ENCODE assay signal across 29 cellular contexts in genomic region chr12:117101953-117102833, GRCh38. TPM values are rescaled to one million over a fixed set of nuclear protein-coding genes. Genes with fewer than 3 reads are reported as not detected.
DNase-seq lines count a peak whose midpoint lies in the region; ATAC-seq, FAIRE-seq and TF ChIP-seq lines count a peak whose summit lies in the region.
"Had no signal": no experiment of that assay in that cellular context is flagged by ENCODE, and none has a peak within 500 bp of the region (broad histone marks: within the 10 kb centered on the region; RNA-seq: fewer than 3 reads in every experiment).

No MANE protein-coding gene starts in this region.

- POLR2A ChIA-PET in H1 (lab: Charles Lee; ENCODE audit: partially characterized antibody), result interaction anchor here (0.8 to 1.8 kb wide), 4 partner anchors 9 to 71 kb away, joined by 4 to 6 read pairs (median 4); no protein-coding TSS in a partner anchor

- no peak for TF ChIP-seq EP300 in H1 (IDR thresholded peaks at IDR 0.05; ENCODE audit: borderline replicate concordance in 1 of 2, low read depth in 2 of 2, low read length in 2 of 2)
- TF ChIP-seq EP300 in stomach (IDR thresholded peaks at IDR 0.05), result no peak

- DNase-seq in activated naive CD4-positive, alpha-beta T cell treated with anti-CD3 and anti-CD28 coated beads, Interleukin-2, amount 10 ng/mL, durations not matched to agents 7 days and 5 days, result peak; percentile 18
- no peak for DNase-seq in activated naive CD4-positive, alpha-beta T cell treated with anti-CD3 and anti-CD28 coated beads, Interleukin-2, amount 50 U/mL, for 72 hours (ENCODE audit: low spot score in 2 of 2)
- DNase-seq in NCI-H1694 treated with DMSO at 0.1 percent for 48 hours (lab: John Stamatoyannopoulos, UW) (peak; percentile 27), H1 (ENCODE audit: low read depth in 1 of 2, low spot score in 2 of 2) (no peak), upper lobe of right lung (peak; percentile 32), H54 (ENCODE audit: insufficient read length, low spot score) (no peak), stomach (no peak)
- DNase-seq: activated CD4-positive, alpha-beta T cell treated with anti-CD3 and anti-CD28 coated beads, Interleukin-2, amount 50 U/mL, for 1 hour; cortex of kidney; esophagus squamous epithelium; GDM1; hypothalamus; left lung; naive thymus-derived CD8-positive, alpha-beta T cell; NCI-H2029; SK-N-SH; stimulated activated CD4-positive, alpha-beta T cell treated with anti-CD3 and anti-CD28 coated beads, Interleukin-4, amount 100 ng/mL, for 4 hours; stimulated activated naive CD4-positive, alpha-beta T cell; T-helper 2 cell; testis; uterus had no signal

- H2BK15ac ChIP-seq in H1 (ENCODE audit: low read length), result peak overlapping the region; percentile 72; the same call in 1 of the 2 replicates

- CTCF ChIA-PET in activated naive CD4-positive, alpha-beta T cell treated with anti-CD3 and anti-CD28 coated beads, Interleukin-2, amount 10 ng/mL, durations not matched to agents 7 days and 5 days (lab: Charles Lee), result interaction anchor here (2.1 kb wide), 1 partner anchor 34 kb away, joined by 8 read pairs; no protein-coding TSS in a partner anchor
- CTCF ChIA-PET in H1 (lab: Charles Lee; ENCODE audit: partially characterized antibody), result interaction anchor here (0.6 to 2.5 kb wide), 13 partner anchors 9 to 1064 kb away, joined by 3 to 22 read pairs (median 4); no protein-coding TSS in a partner anchor

- no peak overlapping the region for H3K23ac ChIP-seq in H1 (ENCODE audit: insufficient read length)

- H3K18ac ChIP-seq in H1 (ENCODE audit: extremely low read depth, low read length), result no peak overlapping the region

- FAIRE-seq in H1 (lab: Jason Lieb, UNC), result no peak
- no peak for FAIRE-seq in H54 (lab: Jason Lieb, UNC)
- FAIRE-seq: frontal cortex had no signal

- TF ChIP-seq RAD21 in H1 (IDR thresholded peaks at IDR 0.05 in 1 of 2, conservative IDR thresholded peaks at IDR 0.05 in 1 of 2; ENCODE audit: low read depth in 2 of 2, low read length in 2 of 2), result no peak

- no peak overlapping the region for H3K4me3 ChIP-seq in H1 (ENCODE audit: extremely low read depth in 1 of 4, insufficient read depth in 2 of 4, low read depth in 3 of 4, low read length in 4 of 4)
- H3K4me3 ChIP-seq in upper lobe of right lung, result no peak overlapping the region
- H3K4me3 ChIP-seq in stomach, result no peak overlapping the region
- H3K4me3 ChIP-seq: ascending aorta, esophagus squamous epithelium, left lung, right atrium auricular region, testis, uterus had no signal

- intact Hi-C loops in upper lobe of right lung (cut with DNase I) (no loop called here), stomach (cut with DNase I; ENCODE audit: low total_unique reads) (no loop called here)

- peaks cover 5 to 15% (median 10%) of the 10 kb centered on the region in 4 experiments for H3K27me3 ChIP-seq in H1 (replicated peaks in 1 of 4; ENCODE audit: control insufficient read depth in 3 of 4, extremely low read depth in 1 of 4, insufficient read depth in 3 of 4, low read length in 3 of 4)
- peaks cover 31% of the 10 kb centered on the region for H3K27me3 ChIP-seq in upper lobe of right lung
- peaks cover 0 to 47% (median 19%) of the 10 kb centered on the region in 3 donors for H3K27me3 ChIP-seq in stomach
- H3K27me3 ChIP-seq: right atrium auricular region, testis had no signal

- H4K5ac ChIP-seq in H1 (ENCODE audit: insufficient read length, low read depth, low read length), result no peak overlapping the region

- no peaks in the 10 kb centered on the region for H3K36me3 ChIP-seq in H1 (ENCODE audit: control insufficient read depth in 2 of 4, insufficient read depth in 4 of 4, low read length in 3 of 4)
- no peaks in the 10 kb centered on the region for H3K36me3 ChIP-seq in upper lobe of right lung
- no peaks in the 10 kb centered on the region for H3K36me3 ChIP-seq in stomach
- H3K36me3 ChIP-seq: ascending aorta, esophagus squamous epithelium, left lung, right atrium auricular region, uterus had no signal

- H2AK5ac ChIP-seq in H1 (ENCODE audit: low read depth, low read length), result no peak overlapping the region; the same call in 1 of the 2 replicates

- H2BK20ac ChIP-seq in H1 (ENCODE audit: low read length), result no peak overlapping the region; the same call in 1 of the 2 replicates

- H3K79me1 ChIP-seq in H1 (ENCODE audit: low read depth, low read length), result no peaks in the 10 kb centered on the region

- peaks cover 31% of the 10 kb centered on the region for H3K4me1 Mint-ChIP-seq in activated naive CD4-positive, alpha-beta T cell treated with anti-CD3 and anti-CD28 coated beads, Interleukin-2, amount 10 ng/mL, durations not matched to agents 7 days and 5 days

- no peaks in the 10 kb centered on the region for H3K9me3 ChIP-seq in H1 (ENCODE audit: insufficient read depth in 2 of 2, low read depth in 1 of 2, low read length in 1 of 2)
- H3K9me3 ChIP-seq in upper lobe of right lung, result no peaks in the 10 kb centered on the region
- H3K9me3 ChIP-seq in stomach, result no peaks in the 10 kb centered on the region
- H3K9me3 ChIP-seq: ascending aorta, esophagus squamous epithelium, left lung, right atrium auricular region, SK-N-SH, testis, uterus had no signal

- TF ChIP-seq POLR2A in H1 (IDR thresholded peaks at IDR 0.05; ENCODE audit: control extremely low read depth in 1 of 2, low read depth in 2 of 2, low read length in 2 of 2), result no peak
- no peak for TF ChIP-seq POLR2A in H54 (IDR thresholded peaks at IDR 0.05; ENCODE audit: low read depth, low read length)
- no peak for TF ChIP-seq POLR2A in stomach (IDR thresholded peaks at IDR 0.05)

- H2BK12ac ChIP-seq in H1 (ENCODE audit: low read depth, low read length), result 0 out of 2 replicates have a peak overlapping the region, but pooled peaks have one; percentile 17

- no peak overlapping the region for H2AFZ ChIP-seq in H1 (ENCODE audit: low read length)

- no peaks in the 10 kb centered on the region for H3K36me3 Mint-ChIP-seq in activated naive CD4-positive, alpha-beta T cell treated with anti-CD3 and anti-CD28 coated beads, Interleukin-2, amount 10 ng/mL, durations not matched to agents 7 days and 5 days
- peaks cover 0 to 4% of the 10 kb centered on the region in 2 donors for H3K36me3 Mint-ChIP-seq in activated naive CD4-positive, alpha-beta T cell treated with anti-CD3 and anti-CD28 coated beads, Interleukin-2, amount 50 U/mL, for 72 hours
- H3K36me3 Mint-ChIP-seq: activated naive CD8-positive, alpha-beta T cell; mesothelial cell of epicardium; naive thymus-derived CD8-positive, alpha-beta T cell had no signal

- H4K91ac ChIP-seq in H1 (replicated peaks; ENCODE audit: insufficient read length, low read length), result no peak overlapping the region

- H4K8ac ChIP-seq in H1 (ENCODE audit: extremely low read depth, insufficient read depth, low read length), result no peak overlapping the region

- H3K27ac Mint-ChIP-seq in activated naive CD4-positive, alpha-beta T cell treated with anti-CD3 and anti-CD28 coated beads, Interleukin-2, amount 10 ng/mL, durations not matched to agents 7 days and 5 days, result no peak overlapping the region
- no peak overlapping the region for H3K27ac Mint-ChIP-seq in activated naive CD4-positive, alpha-beta T cell treated with anti-CD3 and anti-CD28 coated beads, Interleukin-2, amount 50 U/mL, for 72 hours
- H3K27ac Mint-ChIP-seq: activated naive CD8-positive, alpha-beta T cell; mesothelial cell of epicardium had no signal

- H2BK120ac ChIP-seq in H1 (replicated peaks; ENCODE audit: low read depth, low read length), result no peak overlapping the region

- H3K4me3 Mint-ChIP-seq in activated naive CD4-positive, alpha-beta T cell treated with anti-CD3 and anti-CD28 coated beads, Interleukin-2, amount 10 ng/mL, durations not matched to agents 7 days and 5 days, result no peak overlapping the region
- H3K4me3 Mint-ChIP-seq: activated naive CD8-positive, alpha-beta T cell; mesothelial cell of epicardium; naive thymus-derived CD8-positive, alpha-beta T cell had no signal

- no peak overlapping the region for H2BK5ac ChIP-seq in H1 (ENCODE audit: low read depth, low read length)

- H3K4ac ChIP-seq in H1 (replicated peaks; ENCODE audit: insufficient read length, low read depth, low read length), result no peak overlapping the region

- TF ChIP-seq CTCF in H1 (IDR thresholded peaks at IDR 0.05; ENCODE audit: control extremely low read depth in 1 of 3, insufficient read depth in 1 of 3, low read depth in 1 of 3, low read length in 3 of 3) (no peak), upper lobe of right lung (IDR thresholded peaks at IDR 0.05) (no peak), stomach (IDR thresholded peaks at IDR 0.05) (no peak)

- no peak overlapping the region for H3K14ac ChIP-seq in H1 (ENCODE audit: insufficient read length)

- no peak overlapping the region for H3K9ac ChIP-seq in H1 (replicated peaks in 1 of 4; ENCODE audit: extremely low read depth in 1 of 4, low read depth in 3 of 4, low read length in 3 of 4)
- H3K9ac ChIP-seq: SK-N-SH had no signal

- peaks cover 76% of the 10 kb centered on the region for H3K27me3 Mint-ChIP-seq in activated naive CD4-positive, alpha-beta T cell treated with anti-CD3 and anti-CD28 coated beads, Interleukin-2, amount 10 ng/mL, durations not matched to agents 7 days and 5 days
- H3K27me3 Mint-ChIP-seq: activated naive CD8-positive, alpha-beta T cell had no signal

- H3K79me2 ChIP-seq in H1 (ENCODE audit: control insufficient read depth in 1 of 2, insufficient read depth in 2 of 2, low read length in 2 of 2), result no peaks in the 10 kb centered on the region

- H3K4me1 ChIP-seq in H1 (replicated peaks in 1 of 4; ENCODE audit: control insufficient read depth in 3 of 4, insufficient read depth in 4 of 4, low read length in 3 of 4) (peaks cover 0 to 5% (median under 1%) of the 10 kb centered on the region in 4 experiments; a peak in 3 of 7 replicates), upper lobe of right lung (no peaks in the 10 kb centered on the region), stomach (peaks cover 15 to 33% (median 29%) of the 10 kb centered on the region in 4 donors)

- ATAC-seq in activated naive CD4-positive, alpha-beta T cell treated with anti-CD3 and anti-CD28 coated beads, Interleukin-2, amount 50 U/mL, for 72 hours, result no peak
- ATAC-seq in upper lobe of right lung (no peak), GM18511 (IDR thresholded peaks at IDR 0.05; ENCODE audit: unreplicated experiment) (no peak)
- ATAC-seq: left lung; naive thymus-derived CD8-positive, alpha-beta T cell had no signal

- H3K23me2 ChIP-seq in H1 (ENCODE audit: low read depth, low read length), result peaks cover 7% of the 10 kb centered on the region; the same call in 1 of the 2 replicates

- no peak overlapping the region for H3K27ac ChIP-seq in H1 (ENCODE audit: low read depth, low read length)
- no peak overlapping the region for H3K27ac ChIP-seq in upper lobe of right lung
- H3K27ac ChIP-seq in stomach, result no peak overlapping the region
- H3K27ac ChIP-seq: ascending aorta, C4-2B, esophagus squamous epithelium, left lung, right atrium auricular region, testis, uterus had no signal

- 0 out of 4 replicates have a peak overlapping the region, but pooled peaks of 1 of the 2 experiments have one; percentile 2 for H3K4me2 ChIP-seq in H1 (ENCODE audit: insufficient read depth in 1 of 2, low read depth in 2 of 2, low read length in 2 of 2)
- H3K4me2 ChIP-seq: SK-N-SH had no signal

- WGBS in H1 (ENCODE audit: extremely low coverage in 1 of 2, insufficient coverage in 1 of 2, insufficient read length in 1 of 2, insufficient replicate concordance in 2 of 2, low coverage in 1 of 2, low lambda C conversion rate in 2 of 2, missing lambda C conversion rate in 1 of 2), 2 experiments, result 77% methylated on average over 15 of the region's 15 CpGs; no CpG with 5 or more reads in 1 of the 2 experiments
- 63 to 78% (median 69%) methylated on average over 12 to 15 of the region's 15 CpGs for WGBS in stomach, 5 donors

- H4K20me1 ChIP-seq in H1 (replicated peaks in 1 of 2; ENCODE audit: control insufficient read depth in 1 of 2, insufficient read depth in 2 of 2, low read length in 2 of 2), result no peaks in the 10 kb centered on the region

- H3K56ac ChIP-seq in H1 (replicated peaks; ENCODE audit: insufficient read length, low read depth, low read length), result no peak overlapping the region

- H3K9me3 Mint-ChIP-seq in activated naive CD4-positive, alpha-beta T cell treated with anti-CD3 and anti-CD28 coated beads, Interleukin-2, amount 10 ng/mL, durations not matched to agents 7 days and 5 days, result no peaks in the 10 kb centered on the region
- no peaks in the 10 kb centered on the region for H3K9me3 Mint-ChIP-seq in activated naive CD4-positive, alpha-beta T cell treated with anti-CD3 and anti-CD28 coated beads, Interleukin-2, amount 50 U/mL, for 72 hours
- H3K9me3 Mint-ChIP-seq: naive thymus-derived CD8-positive, alpha-beta T cell had no signal

RNA-seq across cellular contexts. Expression of gene TESC, which starts 3.0 kb away (rescaled TPM):
- 10 to 100 TPM in 1 of 2 donors, 1 to 10 TPM in 1; 9.0 to 22.7 TPM for total RNA-seq in activated naive CD4-positive, alpha-beta T cell treated with anti-CD3 and anti-CD28 coated beads, Interleukin-2, amount 50 U/mL, for 72 hours
- total RNA-seq in H1 (2021; fragmentation: NEBNext Ultra II Directional; extraction: Animal tissue kit (Norgen Biotek cat#: 25700)), result 9.8 and 12.0 TPM in 2 replicates
- polyA plus RNA-seq in H1 (2011; rRNA removed) (17.7 and 20.1 TPM in 2 replicates), stomach (100 to 1,000 TPM in 1 of 3 donors, 10 to 100 TPM in 2; 70.3 to 183 (median 87.5) TPM)
- 18.1 TPM for polyA plus RNA-seq in H1 (2011; cell fraction: cytosol; rRNA removed)
- 16.5 TPM for polyA plus RNA-seq in H1 (2011; cell fraction: nucleus; rRNA removed)
- polyA plus RNA-seq in H1 (2012, experiment 1 of 2), result 8.0 to 18.0 TPM (median 13.8 TPM) in 4 replicates
- polyA plus RNA-seq in H1 (2012, experiment 2 of 2), result 11.0 TPM
- polyA plus RNA-seq in H1 (2013, experiment 1 of 2), result 7.5 TPM
- 8.1 TPM for polyA plus RNA-seq in H1 (2013, experiment 2 of 2)
- 5.4 and 5.5 TPM in 2 replicates for polyA minus RNA-seq in H1 (2011; rRNA and poly(A)+ RNA removed)
- polyA minus RNA-seq in H1 (2011; cell fraction: cytosol; rRNA and poly(A)+ RNA removed), result 1.8 TPM
- 7.9 TPM for polyA minus RNA-seq in H1 (2011; cell fraction: nucleus; rRNA and poly(A)+ RNA removed)
- total RNA-seq in upper lobe of right lung (10.3 TPM), stomach (100 to 1,000 TPM in 2 of 5 donors, 10 to 100 TPM in 2, not detected in 1; 51.3 to 352 (median 103) TPM)
- total RNA-seq: mesothelial cell of epicardium; naive thymus-derived CD8-positive, alpha-beta T cell; osteocyte had no signal

Comparison
In these comparisons a context has a peak if more than half of its experiments do, and no peak if none do; other contexts are left out.
1. DNase-seq: peak in activated naive CD4-positive, alpha-beta T cell treated with anti-CD3 and anti-CD28 coated beads, Interleukin-2, amount 10 ng/mL, durations not matched to agents 7 days and 5 days (single experiment), NCI-H1694 treated with DMSO at 0.1 percent for 48 hours (single experiment) and upper lobe of right lung (single experiment); none in activated naive CD4-positive, alpha-beta T cell treated with anti-CD3 and anti-CD28 coated beads, Interleukin-2, amount 50 U/mL, for 72 hours (0 of 2), H1 (0 of 2), H54 (single experiment) and stomach (single experiment).